ENCODE assay signal across 21 cellular contexts in genomic region chr4:169208516-169208915, GRCh38.
DNase-seq lines count a peak whose midpoint lies in the region; ATAC-seq and TF ChIP-seq lines count a peak whose summit lies in the region.
"Had no signal": no experiment of that assay in that cellular context is flagged by ENCODE, and none has a peak within 500 bp of the region (broad histone marks: within the 10 kb centered on the region; RNA-seq: fewer than 3 reads in every experiment).

No MANE protein-coding gene starts in this region.

- H3K36me3 Mint-ChIP-seq in WTC11 (peaks cover 7% of the 10 kb centered on the region), osteocyte (ENCODE audit: unreplicated experiment) (peaks cover 11% of the 10 kb centered on the region)

- H3K9me3 Mint-ChIP-seq in WTC11, result peaks cover 8% of the 10 kb centered on the region
- no peaks in the 10 kb centered on the region for H3K9me3 Mint-ChIP-seq in osteocyte (ENCODE audit: unreplicated experiment)
- H3K9me3 Mint-ChIP-seq: CD4-positive, alpha-beta T cell; stimulated activated naive CD8-positive, alpha-beta T cell treated with anti-CD3 and anti-CD28 coated beads, Interleukin-15, Interleukin-2, amounts not matched to agents 100 ng/mL and 50 ng/mL, for 24 hours had no signal

- ATAC-seq in WTC11, result no peak
- peak; percentile 62 for ATAC-seq in foreskin keratinocyte
- no peak for ATAC-seq in mucosa of descending colon
- ATAC-seq in gastroesophageal sphincter, result no peak
- ATAC-seq: activated naive CD8-positive, alpha-beta T cell treated with anti-CD3 and anti-CD28 coated beads, Interleukin-2, amount 50 U/mL, for 24 hours; HepG2 had no signal

- CTCF ChIA-PET in WTC11 (lab: Charles Lee), result interaction anchor here (0.8 kb wide), 1 partner anchor 30 kb away, joined by 3 read pairs; no protein-coding TSS in a partner anchor

- no peak overlapping the region for H3K4me3 Mint-ChIP-seq in WTC11
- no peak overlapping the region for H3K4me3 Mint-ChIP-seq in osteocyte (ENCODE audit: unreplicated experiment)
- H3K4me3 Mint-ChIP-seq: activated naive CD8-positive, alpha-beta T cell treated with anti-CD3 and anti-CD28 coated beads, Interleukin-2, amount 50 U/mL, for 24 hours; CD4-positive, alpha-beta T cell; stimulated activated naive CD8-positive, alpha-beta T cell treated with anti-CD3 and anti-CD28 coated beads, Interleukin-15, Interleukin-2, amounts not matched to agents 100 ng/mL and 50 ng/mL, for 24 hours had no signal

- H3K4me1 ChIP-seq in foreskin keratinocyte, result peaks cover 27% of the 10 kb centered on the region
- H3K4me1 ChIP-seq in mucosa of descending colon (ENCODE audit: low read depth), result peaks cover 13% of the 10 kb centered on the region
- peaks cover 4 to 29% (median 5%) of the 10 kb centered on the region in 3 donors for H3K4me1 ChIP-seq in gastroesophageal sphincter

- H3K4me3 ChIP-seq in mucosa of descending colon (no peak overlapping the region), gastroesophageal sphincter (no peak overlapping the region)
- H3K4me3 ChIP-seq: cardiac muscle cell, smooth muscle cell, tibial nerve had no signal

- H3K4me1 Mint-ChIP-seq in WTC11, result peaks cover 25% of the 10 kb centered on the region
- H3K4me1 Mint-ChIP-seq in osteocyte (ENCODE audit: unreplicated experiment), result peaks cover 47% of the 10 kb centered on the region

- TF ChIP-seq POLR2A in gastroesophageal sphincter (IDR thresholded peaks at IDR 0.05), result no peak

- H3K9me3 ChIP-seq in mucosa of descending colon (no peaks in the 10 kb centered on the region), gastroesophageal sphincter (no peaks in the 10 kb centered on the region)
- H3K9me3 ChIP-seq: neutrophil, tibial nerve had no signal

- TF ChIP-seq EP300 in gastroesophageal sphincter (IDR thresholded peaks at IDR 0.05), result no peak

- no peaks in the 10 kb centered on the region for H3K27me3 ChIP-seq in foreskin keratinocyte
- H3K27me3 ChIP-seq in gastroesophageal sphincter, result no peaks in the 10 kb centered on the region
- H3K27me3 ChIP-seq: cardiac muscle cell, neutrophil, tibial nerve had no signal

- H3K27ac Mint-ChIP-seq in WTC11 (peak overlapping the region; percentile 16; the same call in 1 of the 2 replicates), osteocyte (ENCODE audit: unreplicated experiment) (peak overlapping the region; percentile 52)
- H3K27ac Mint-ChIP-seq: activated naive CD8-positive, alpha-beta T cell treated with anti-CD3 and anti-CD28 coated beads, Interleukin-2, amount 50 U/mL, for 24 hours; CD4-positive, alpha-beta T cell; stimulated activated naive CD8-positive, alpha-beta T cell treated with anti-CD3 and anti-CD28 coated beads, Interleukin-15, Interleukin-2, amounts not matched to agents 100 ng/mL and 50 ng/mL, for 24 hours had no signal

- POLR2A ChIA-PET in WTC11 (lab: Charles Lee), result no interaction called here

- intact Hi-C loops in mucosa of descending colon (cut with DNase I, micrococcal nuclease), result no loop called here

- H3K27ac ChIP-seq in foreskin keratinocyte (no peak overlapping the region), gastroesophageal sphincter (no peak overlapping the region)
- H3K27ac ChIP-seq: cardiac muscle cell, neutrophil, tibial nerve had no signal

- DNase-seq in HCEC 1CT, result peak; percentile 33
- DNase-seq in WTC11 (ENCODE audit: low spot score), result no peak
- peak in 1 of 2 donors; percentile 39 for DNase-seq in foreskin keratinocyte
- no peak for DNase-seq in osteocyte (ENCODE audit: extremely low spot score, unreplicated experiment)
- no peak for DNase-seq in mucosa of descending colon
- no peak for DNase-seq in NCI-H2171 treated with DMSO at 0.1 percent for 48 hours (lab: John Stamatoyannopoulos, UW)
- DNase-seq in GM10266 (ENCODE audit: extremely low spot score), result no peak
- DNase-seq: activated effector memory CD4-positive, alpha-beta T cell treated with anti-CD3 and anti-CD28 coated beads, Interleukin-2, amount 50 U/mL, for 16 hours; activated naive CD8-positive, alpha-beta T cell treated with anti-CD3 and anti-CD28 coated beads, Interleukin-2, amount 50 U/mL, for 24 hours; CD4-positive, alpha-beta T cell; left cardiac atrium; SIG-M5; stimulated activated CD4-positive, alpha-beta T cell treated with anti-CD3 and anti-CD28 coated beads, Interleukin-4, amount 100 ng/mL, for 1 hour; T-helper 1 cell had no signal

- 86% methylated on average over 1 of the region's 1 CpG; no CpG with 5 or more reads in 1 of the 2 donors for WGBS in gastroesophageal sphincter (ENCODE audit: low coverage in 1 of 2), 2 donors

- H3K36me3 ChIP-seq in mucosa of descending colon (ENCODE audit: low read depth) (no peaks in the 10 kb centered on the region), gastroesophageal sphincter (no peaks in the 10 kb centered on the region)
- H3K36me3 ChIP-seq: cardiac muscle cell, neutrophil, tibial nerve had no signal

- TF ChIP-seq CTCF in WTC11 (IDR thresholded peaks at IDR 0.05), result no peak
- TF ChIP-seq CTCF in foreskin keratinocyte (conservative IDR thresholded peaks at IDR 0.05), result no peak
- no peak for TF ChIP-seq CTCF in osteocyte (IDR thresholded peaks at IDR 0.05)
- TF ChIP-seq CTCF in mucosa of descending colon (IDR thresholded peaks at IDR 0.05), result no peak
- TF ChIP-seq CTCF in gastroesophageal sphincter (IDR thresholded peaks at IDR 0.05), result no peak
- no peak for TF ChIP-seq CTCF in GM10266 (IDR thresholded peaks at IDR 0.05; ENCODE audit: control insufficient read depth, insufficient read depth, low read depth, missing control alignments)

- H3K27me3 Mint-ChIP-seq in WTC11 (ENCODE audit: low read depth), result no peaks in the 10 kb centered on the region
- H3K27me3 Mint-ChIP-seq in osteocyte (ENCODE audit: unreplicated experiment), result no peaks in the 10 kb centered on the region

TF ChIP-seq in WTC11, 78 proteins besides CTCF, POLR2A, EP300 and RAD21:
- TF ChIP-seq, protein P1, sequence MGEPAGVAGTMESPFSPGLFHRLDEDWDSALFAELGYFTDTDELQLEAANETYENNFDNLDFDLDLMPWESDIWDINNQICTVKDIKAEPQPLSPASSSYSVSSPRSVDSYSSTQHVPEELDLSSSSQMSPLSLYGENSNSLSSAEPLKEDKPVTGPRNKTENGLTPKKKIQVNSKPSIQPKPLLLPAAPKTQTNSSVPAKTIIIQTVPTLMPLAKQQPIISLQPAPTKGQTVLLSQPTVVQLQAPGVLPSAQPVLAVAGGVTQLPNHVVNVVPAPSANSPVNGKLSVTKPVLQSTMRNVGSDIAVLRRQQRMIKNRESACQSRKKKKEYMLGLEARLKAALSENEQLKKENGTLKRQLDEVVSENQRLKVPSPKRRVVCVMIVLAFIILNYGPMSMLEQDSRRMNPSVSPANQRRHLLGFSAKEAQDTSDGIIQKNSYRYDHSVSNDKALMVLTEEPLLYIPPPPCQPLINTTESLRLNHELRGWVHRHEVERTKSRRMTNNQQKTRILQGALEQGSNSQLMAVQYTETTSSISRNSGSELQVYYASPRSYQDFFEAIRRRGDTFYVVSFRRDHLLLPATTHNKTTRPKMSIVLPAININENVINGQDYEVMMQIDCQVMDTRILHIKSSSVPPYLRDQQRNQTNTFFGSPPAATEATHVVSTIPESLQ (CRISPR knock-in tag; IDR thresholded peaks at IDR 0.05), result no peak
- TF ChIP-seq CREB1 (CRISPR knock-in tag; IDR thresholded peaks at IDR 0.05), result no peak
- no peak for TF ChIP-seq HMGXB4 (CRISPR knock-in tag; IDR thresholded peaks at IDR 0.05)
- no peak for TF ChIP-seq IRF2 (CRISPR knock-in tag; IDR thresholded peaks at IDR 0.05; ENCODE audit: borderline replicate concordance, low read depth)
- TF ChIP-seq ZNF121 (CRISPR knock-in tag; IDR thresholded peaks at IDR 0.05), result no peak
- TF ChIP-seq NFYB (CRISPR knock-in tag; conservative IDR thresholded peaks at IDR 0.05; ENCODE audit: low read depth), result no peak
- TF ChIP-seq ARID4B (CRISPR knock-in tag; IDR thresholded peaks at IDR 0.05; ENCODE audit: borderline replicate concordance), result no peak
- TF ChIP-seq NFE2L1 (CRISPR knock-in tag; IDR thresholded peaks at IDR 0.05), result no peak
